In the genomic region with DNA sequence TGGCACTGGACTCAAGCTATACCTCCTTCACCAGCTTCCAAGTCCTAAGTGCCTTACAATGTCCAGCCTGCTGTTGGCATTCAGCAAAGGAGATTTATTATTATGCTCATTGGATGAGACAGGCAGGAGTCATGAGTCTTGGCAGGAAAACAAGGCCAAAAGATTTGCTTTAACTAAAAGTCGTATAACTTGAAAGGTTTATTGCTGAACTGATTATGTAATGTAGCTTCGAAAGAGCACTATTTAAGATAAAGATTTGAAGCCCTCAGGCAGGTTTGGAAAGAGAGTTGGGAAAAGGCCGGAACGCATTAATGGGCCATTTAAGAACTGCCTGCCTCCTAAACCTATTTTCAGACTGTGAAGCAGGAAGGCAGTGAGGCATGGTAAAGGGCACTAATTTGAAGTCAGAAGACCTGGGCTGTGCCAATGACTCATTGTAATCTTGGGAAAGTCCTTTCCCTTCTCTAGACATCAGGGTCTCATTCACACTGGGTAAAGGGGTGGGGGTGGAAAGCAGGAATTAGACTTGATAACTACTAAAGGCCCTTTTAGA, we compare ENCODE assay signal across 15 cellular contexts.
"Had no signal": no experiment of that assay in that cellular context is flagged by ENCODE, and none has a peak within 500 bp of the region (broad histone marks: within the 10 kb centered on the region; RNA-seq: fewer than 3 reads in every experiment).

No MANE protein-coding gene starts in this region.

- H3K4me1 Mint-ChIP-seq: neural crest cell had no signal

- H3K4me3 ChIP-seq: ovary, tibial artery had no signal

- DNase-seq: activated CD4-positive, alpha-beta T cell treated with anti-CD3 and anti-CD28 coated beads for 4 hours; activated CD8-positive, alpha-beta T cell treated with anti-CD3 and anti-CD28 coated beads for 36 hours; activated effector memory CD4-positive, alpha-beta T cell treated with Interleukin-2 at 50 U/mL for 16 hours; activated naive CD4-positive, alpha-beta T cell treated with anti-CD3 and anti-CD28 coated beads, Interleukin-2, amount 50 U/mL, for 16 hours; activated T-cell treated with anti-CD3 and anti-CD28 coated beads, Interleukin-2, amount 50 U/mL, for 4 hours; hippocampal formation; mesendoderm; ovary; retina; stimulated activated CD4-positive, alpha-beta T cell treated with anti-CD3 and anti-CD28 coated beads, Interleukin-4, amount 100 ng/mL, for 1 hour; stimulated activated naive CD4-positive, alpha-beta T cell; tibial artery had no signal

- H3K27ac ChIP-seq: ovary, tibial artery had no signal

- H3K9me3 ChIP-seq: ovary had no signal

- H3K9me3 Mint-ChIP-seq: activated T-cell treated with anti-CD3 and anti-CD28 coated beads, Interleukin-2, amount 50 U/mL, for 4 hours; T-helper 1 cell treated with Interleukin-12 subunit alpha and Interleukin-12 subunit beta and Interleukin-4 antibody, amounts not matched to agents 30 μg/mL and 1 μg/mL, for 36 hours had no signal

- H3K27me3 Mint-ChIP-seq: activated CD8-positive, alpha-beta T cell treated with anti-CD3 and anti-CD28 coated beads for 36 hours had no signal

- H3K27ac Mint-ChIP-seq: activated CD8-positive, alpha-beta T cell treated with anti-CD3 and anti-CD28 coated beads for 36 hours; T-helper 1 cell treated with Interleukin-12 subunit alpha and Interleukin-12 subunit beta and Interleukin-4 antibody, amounts not matched to agents 30 μg/mL and 1 μg/mL, for 36 hours had no signal

- H3K36me3 ChIP-seq: ovary, tibial artery had no signal

- ATAC-seq: activated CD8-positive, alpha-beta T cell treated with anti-CD3 and anti-CD28 coated beads for 36 hours; activated T-cell treated with anti-CD3 and anti-CD28 coated beads, Interleukin-2, amount 50 U/mL, for 4 hours; esophagus mucosa had no signal

- H3K27me3 ChIP-seq: ovary, tibial artery had no signal

- H3K4me3 Mint-ChIP-seq: activated CD8-positive, alpha-beta T cell treated with anti-CD3 and anti-CD28 coated beads for 36 hours; activated T-cell treated with anti-CD3 and anti-CD28 coated beads, Interleukin-2, amount 50 U/mL, for 4 hours; neural crest cell; T-helper 1 cell treated with Interleukin-12 subunit alpha and Interleukin-12 subunit beta and Interleukin-4 antibody, amounts not matched to agents 30 μg/mL and 1 μg/mL, for 36 hours had no signal
